ENCODE assay signal across 12 cellular contexts in the genomic region with DNA sequence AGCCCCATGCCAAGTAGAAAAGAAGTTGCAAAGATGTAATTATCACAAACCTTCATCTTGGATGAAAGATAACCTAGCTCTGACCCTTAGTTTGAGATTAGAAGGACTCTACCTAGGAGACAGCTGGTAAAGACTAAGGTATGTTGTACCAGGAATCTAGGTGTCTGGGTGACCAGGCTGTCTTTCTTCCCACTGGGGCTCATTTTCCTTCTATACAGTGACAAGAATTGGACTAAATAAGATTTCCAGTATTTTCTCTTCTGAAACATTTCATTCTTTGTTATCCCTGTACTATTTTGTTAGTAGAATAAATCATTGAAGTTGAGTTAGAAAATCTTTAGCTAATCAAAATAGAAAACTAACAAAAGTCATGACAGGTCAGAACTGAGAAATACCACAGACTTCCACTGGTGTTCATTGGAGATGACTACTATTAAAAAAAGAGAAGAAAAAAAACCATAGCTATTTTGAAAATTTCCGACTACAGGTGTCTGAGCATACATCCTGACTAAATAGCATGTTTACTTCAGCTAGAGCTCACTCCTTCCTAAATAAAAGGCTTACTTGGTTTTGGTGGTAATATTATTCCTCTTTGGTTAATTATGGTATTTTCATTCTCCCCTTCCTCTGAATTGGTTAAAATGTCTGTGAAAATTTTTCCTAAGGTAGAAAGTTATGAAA. TPM values are rescaled to one million over a fixed set of nuclear protein-coding genes. Genes with fewer than 3 reads are reported as not detected.
DNase-seq lines count a peak whose midpoint lies in the region; ATAC-seq and TF ChIP-seq lines count a peak whose summit lies in the region.
"Had no signal": no experiment of that assay in that cellular context is flagged by ENCODE, and none has a peak within 500 bp of the region (broad histone marks: within the 10 kb centered on the region; RNA-seq: fewer than 3 reads in every experiment).

No MANE protein-coding gene starts in this region.

- peak overlapping the region; percentile 80 for H3K4me3 Mint-ChIP-seq in T-helper 1 cell treated with Interleukin-12 subunit alpha and Interleukin-12 subunit beta and Interleukin-4 antibody, amounts not matched to agents 30 μg/mL and 1 μg/mL, for 36 hours
- peak overlapping the region; percentile 82 for H3K4me3 Mint-ChIP-seq in stimulated activated effector memory CD8-positive, alpha-beta T cell treated with anti-CD3 and anti-CD28 coated beads, Interleukin-12 subunit alpha, Interleukin-12 subunit beta, amount 100 ng/mL, for 72 hours

- H3K27ac ChIP-seq in RWPE2 (ENCODE audit: poor library complexity, severe bottlenecking), result peak overlapping the region; percentile 99
- peak overlapping the region; percentile 57 for H3K27ac ChIP-seq in effector memory CD4-positive, alpha-beta T cell (ENCODE audit: insufficient read depth, low read length, poor library complexity, severe bottlenecking)
- H3K27ac ChIP-seq: 22Rv1 had no signal

- peaks cover 24% of the 10 kb centered on the region for H3K36me3 Mint-ChIP-seq in T-helper 1 cell treated with Interleukin-12 subunit alpha and Interleukin-12 subunit beta and Interleukin-4 antibody, amounts not matched to agents 30 μg/mL and 1 μg/mL, for 36 hours (ENCODE audit: low read depth)
- H3K36me3 Mint-ChIP-seq in stimulated activated effector memory CD8-positive, alpha-beta T cell treated with anti-CD3 and anti-CD28 coated beads, Interleukin-12 subunit alpha, Interleukin-12 subunit beta, amount 100 ng/mL, for 72 hours, result peaks cover 97% of the 10 kb centered on the region

- ATAC-seq in RWPE2 (ENCODE audit: low read depth), result no peak
- no peak for ATAC-seq in stimulated activated effector memory CD8-positive, alpha-beta T cell treated with anti-CD3 and anti-CD28 coated beads, Interleukin-12 subunit alpha, Interleukin-12 subunit beta, amount 100 ng/mL, for 72 hours
- ATAC-seq in GM18519 (IDR thresholded peaks at IDR 0.05; ENCODE audit: low FRiP score, unreplicated experiment), result no peak

- DNase-seq in T-helper 1 cell (no peak), RWPE2 (ENCODE audit: low spot score) (no peak), cerebellum (ENCODE audit: low spot score) (no peak), NCI-H774 (lab: John Stamatoyannopoulos, UW) (no peak)
- DNase-seq in effector memory CD4-positive, alpha-beta T cell, result no peak
- DNase-seq in stimulated activated effector memory CD8-positive, alpha-beta T cell treated with anti-CD3 and anti-CD28 coated beads, Interleukin-12 subunit alpha, Interleukin-12 subunit beta, amount 100 ng/mL, for 72 hours (ENCODE audit: low spot score in 2 of 2), result no peak
- DNase-seq: central memory CD4-positive, alpha-beta T cell; Karpas-422; stimulated activated CD4-positive, alpha-beta T cell treated with anti-CD3 and anti-CD28 coated beads, Interleukin-4, amount 100 ng/mL, for 24 hours had no signal

- peaks cover 61% of the 10 kb centered on the region for H3K36me3 ChIP-seq in RWPE2 (ENCODE audit: low read depth)
- H3K36me3 ChIP-seq in effector memory CD4-positive, alpha-beta T cell (ENCODE audit: control insufficient read depth, insufficient read depth, low read length), result no peaks in the 10 kb centered on the region

- no peak for TF ChIP-seq CTCF in RWPE2 (IDR thresholded peaks at IDR 0.05; ENCODE audit: poor library complexity, severe bottlenecking)

- H3K4me3 ChIP-seq in RWPE2 (ENCODE audit: severe bottlenecking), result no peak overlapping the region
- H3K4me3 ChIP-seq in effector memory CD4-positive, alpha-beta T cell (ENCODE audit: insufficient read depth, low read depth, low read length, poor library complexity, severe bottlenecking), result peak overlapping the region; percentile 4

- peaks cover 85% of the 10 kb centered on the region for H3K4me1 Mint-ChIP-seq in T-helper 1 cell treated with Interleukin-12 subunit alpha and Interleukin-12 subunit beta and Interleukin-4 antibody, amounts not matched to agents 30 μg/mL and 1 μg/mL, for 36 hours (ENCODE audit: low read depth)
- peaks cover 94% of the 10 kb centered on the region for H3K4me1 Mint-ChIP-seq in stimulated activated effector memory CD8-positive, alpha-beta T cell treated with anti-CD3 and anti-CD28 coated beads, Interleukin-12 subunit alpha, Interleukin-12 subunit beta, amount 100 ng/mL, for 72 hours

- H3K27me3 Mint-ChIP-seq in T-helper 1 cell treated with Interleukin-12 subunit alpha and Interleukin-12 subunit beta and Interleukin-4 antibody, amounts not matched to agents 30 μg/mL and 1 μg/mL, for 36 hours (ENCODE audit: low read depth), result no peaks in the 10 kb centered on the region

- no peaks in the 10 kb centered on the region for H3K9me3 ChIP-seq in RWPE2 (ENCODE audit: severe bottlenecking)
- H3K9me3 ChIP-seq in effector memory CD4-positive, alpha-beta T cell (ENCODE audit: control insufficient read depth, low read length), result no peaks in the 10 kb centered on the region

- no peaks in the 10 kb centered on the region for H3K9me3 Mint-ChIP-seq in T-helper 1 cell treated with Interleukin-12 subunit alpha and Interleukin-12 subunit beta and Interleukin-4 antibody, amounts not matched to agents 30 μg/mL and 1 μg/mL, for 36 hours
- H3K9me3 Mint-ChIP-seq in stimulated activated effector memory CD8-positive, alpha-beta T cell treated with anti-CD3 and anti-CD28 coated beads, Interleukin-12 subunit alpha, Interleukin-12 subunit beta, amount 100 ng/mL, for 72 hours, result no peaks in the 10 kb centered on the region

- peaks cover 82% of the 10 kb centered on the region for H3K4me1 ChIP-seq in RWPE2 (ENCODE audit: insufficient read depth, poor library complexity, severe bottlenecking)
- H3K4me1 ChIP-seq in effector memory CD4-positive, alpha-beta T cell (ENCODE audit: control insufficient read depth, insufficient read depth, low read length, poor library complexity, severe bottlenecking), result peaks cover 80% of the 10 kb centered on the region

- H3K27ac Mint-ChIP-seq in T-helper 1 cell treated with Interleukin-12 subunit alpha and Interleukin-12 subunit beta and Interleukin-4 antibody, amounts not matched to agents 30 μg/mL and 1 μg/mL, for 36 hours, result peak overlapping the region; percentile 77
- H3K27ac Mint-ChIP-seq in stimulated activated effector memory CD8-positive, alpha-beta T cell treated with anti-CD3 and anti-CD28 coated beads, Interleukin-12 subunit alpha, Interleukin-12 subunit beta, amount 100 ng/mL, for 72 hours, result peak overlapping the region; percentile 89

- no peaks in the 10 kb centered on the region for H3K27me3 ChIP-seq in RWPE2 (ENCODE audit: insufficient read depth, poor library complexity, severe bottlenecking)
- no peaks in the 10 kb centered on the region for H3K27me3 ChIP-seq in effector memory CD4-positive, alpha-beta T cell (replicated peaks; ENCODE audit: control insufficient read depth, insufficient read depth, low read length, poor library complexity, severe bottlenecking)

RNA-seq across cellular contexts. Expression of a gene that starts 10.1 kb away (rescaled TPM):
- total RNA-seq in cerebellum, result 12.1 TPM
